Comparison of ENCODE assay signal across 16 cellular contexts in the genomic region with DNA sequence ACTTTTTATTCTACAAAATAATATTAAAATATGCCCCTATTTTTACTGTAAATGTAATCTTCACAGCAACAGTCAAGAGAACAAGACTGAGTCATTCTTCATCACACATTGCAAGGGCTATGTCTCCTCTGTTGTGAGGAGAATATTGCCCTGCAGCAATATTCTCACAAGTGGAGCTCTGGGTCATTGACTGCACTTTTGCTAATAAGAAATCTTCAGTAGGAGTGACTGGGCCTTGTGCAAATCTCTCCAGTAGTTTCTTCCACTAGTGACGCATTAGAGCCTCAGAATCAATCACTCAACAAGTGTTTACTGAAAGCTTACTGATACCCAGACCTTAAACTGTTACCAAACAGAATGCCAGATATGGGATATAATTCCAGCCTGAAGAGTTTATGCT. TPM values are rescaled to one million over a fixed set of nuclear protein-coding genes. Genes with fewer than 3 reads are reported as not detected.
DNase-seq lines count a peak whose midpoint lies in the region; ATAC-seq and TF ChIP-seq lines count a peak whose summit lies in the region.
"Had no signal": no experiment of that assay in that cellular context is flagged by ENCODE, and none has a peak within 500 bp of the region (broad histone marks: within the 10 kb centered on the region; RNA-seq: fewer than 3 reads in every experiment).

No MANE protein-coding gene starts in this region.

- intact Hi-C loops in PC-3 (cut with micrococcal nuclease), result no loop called here

- H3K9me2 ChIP-seq in PC-3 (replicated peaks; ENCODE audit: low read length), result no peaks in the 10 kb centered on the region

- peak; percentile 89 for ATAC-seq in PC-3
- ATAC-seq in HG03196 (IDR thresholded peaks at IDR 0.05; ENCODE audit: unreplicated experiment), result no peak
- ATAC-seq in GM21717 (IDR thresholded peaks at IDR 0.05; ENCODE audit: unreplicated experiment), result no peak
- ATAC-seq: activated T-helper 17 cell treated with anti-CD3 and anti-CD28 coated beads, Interleukin-2, amount 50 U/mL, for 72 hours; lower lobe of right lung; natural killer cell treated with Interleukin-12 subunit alpha and Interleukin-12 subunit beta and Interleukin-15 and Interleukin-18, amount 100 ng/mL, for 72 hours had no signal

- BruUV-seq in PC-3 (replicated peaks; lab: Mats Ljungman, UMichigan), result no TSS peak

- no peak for TF ChIP-seq CTCF in PC-3 (conservative IDR thresholded peaks at IDR 0.05; ENCODE audit: low read depth, low read length)

- no peak overlapping the region for H2AFZ ChIP-seq in PC-3 (ENCODE audit: low read length)

- H3K27ac ChIP-seq in PC-3 (ENCODE audit: low read length) (no peak overlapping the region), epithelial cell of prostate (no peak overlapping the region)
- H3K27ac ChIP-seq: esophagus squamous epithelium, lower lobe of right lung had no signal

- H3K9ac ChIP-seq in PC-3 (ENCODE audit: low read length), result no peak overlapping the region

- CTCF ChIA-PET in PC-3 (lab: Charles Lee), result no interaction called here

- H3K9me3 ChIP-seq in PC-3 (ENCODE audit: low read length), result no peaks in the 10 kb centered on the region
- H3K9me3 ChIP-seq: esophagus squamous epithelium, lower lobe of right lung had no signal

- H3F3A ChIP-seq in PC-3 (ENCODE audit: low read length, unreplicated experiment), result no peaks in the 10 kb centered on the region

- H3K79me2 ChIP-seq in PC-3 (ENCODE audit: low read length), result no peaks in the 10 kb centered on the region

- no peaks in the 10 kb centered on the region for H4K20me1 ChIP-seq in PC-3 (ENCODE audit: low read length)

- POLR2A ChIA-PET in PC-3 (lab: Charles Lee; ENCODE audit: unreplicated experiment), result no interaction called here

- DNase-seq in GM04503 (ENCODE audit: low read depth) (peak; percentile 16), PC-3 (peak; percentile 68), epithelial cell of prostate (ENCODE audit: low read depth, low spot score) (peak; percentile 76), non-pigmented ciliary epithelial cell (ENCODE audit: low read depth) (peak; percentile 14), NCI-H82 treated with DMSO at 0.1 percent for 48 hours (lab: John Stamatoyannopoulos, UW; ENCODE audit: unreplicated experiment) (no peak)
- DNase-seq: activated CD4-positive, alpha-beta memory T cell treated with anti-CD3 and anti-CD28 coated beads, Interleukin-2, amount 10 ng/mL, durations not matched to agents 7 days and 5 days; amygdala; CD4-positive, CD25-positive, alpha-beta regulatory T cell; esophagus squamous epithelium; GF-D8; lower lobe of right lung; NCI-H2107 had no signal

- no peaks in the 10 kb centered on the region for H3K36me3 ChIP-seq in PC-3 (ENCODE audit: low read depth, low read length)
- H3K36me3 ChIP-seq: lower lobe of right lung had no signal

- H3K4me3 ChIP-seq in PC-3 (ENCODE audit: low read length), result no peak overlapping the region
- H3K4me3 ChIP-seq: esophagus squamous epithelium, lower lobe of right lung had no signal

- no peaks in the 10 kb centered on the region for H3K4me1 ChIP-seq in PC-3 (ENCODE audit: insufficient read depth, low read length)
- H3K4me1 ChIP-seq: lower lobe of right lung had no signal

- H3K4me2 ChIP-seq in PC-3 (ENCODE audit: low read length), result no peak overlapping the region

- H3K27me3 ChIP-seq in PC-3 (ENCODE audit: low read length), result no peaks in the 10 kb centered on the region
- H3K27me3 ChIP-seq: esophagus squamous epithelium had no signal

RNA-seq across cellular contexts. Expression of a gene that starts 49.1 kb away (rescaled TPM):
- 0.17 and 0.22 TPM in 2 replicates for total RNA-seq in PC-3 (2014; rRNA removed)
